ENCODE assay signal across 17 cellular contexts in genomic region chr11:2582436-2582931, GRCh38.
DNase-seq lines count a peak whose midpoint lies in the region; ATAC-seq and TF ChIP-seq lines count a peak whose summit lies in the region.
"Had no signal": no experiment of that assay in that cellular context is flagged by ENCODE, and none has a peak within 500 bp of the region (broad histone marks: within the 10 kb centered on the region; RNA-seq: fewer than 3 reads in every experiment).

No MANE protein-coding gene starts in this region.

- peak; percentile 14 for DNase-seq in activated T-cell treated with anti-CD3 and anti-CD28 coated beads, Interleukin-2, amount 50 U/mL, for 24 hours
- DNase-seq in activated T-cell treated with anti-CD3 and anti-CD28 coated beads, Interleukin-2, amount 50 U/mL, for 1 hour, result no peak
- DNase-seq in activated CD4-positive, alpha-beta memory T cell treated with anti-CD3 and anti-CD28 coated beads, Interleukin-2, amount 10 ng/mL, durations not matched to agents 7 days and 5 days, result peak; percentile 13
- DNase-seq in left colon, result peak; percentile 3 to 15
- peak; percentile 25 for DNase-seq in stomach
- no peak for DNase-seq in testis
- no peak for DNase-seq in GF-D8 (lab: John Stamatoyannopoulos, UW)
- DNase-seq: cerebellar nuclear complex, DMS 273 treated with DMSO at 0.1 percent for 48 hours, MV-4-11, NCI-H446 treated with DMSO at 0.1 percent for 48 hours, nephron progenitor cell, PC-9 had no signal

- no peaks in the 10 kb centered on the region for H3K4me1 Mint-ChIP-seq in activated T-cell treated with anti-CD3 and anti-CD28 coated beads, Interleukin-2, amount 50 U/mL, for 24 hours (ENCODE audit: low read depth)
- no peaks in the 10 kb centered on the region for H3K4me1 Mint-ChIP-seq in activated CD4-positive, alpha-beta memory T cell treated with anti-CD3 and anti-CD28 coated beads, Interleukin-2, amount 10 ng/mL, durations not matched to agents 7 days and 5 days
- H3K4me1 Mint-ChIP-seq: T-cell had no signal

- H3K27me3 ChIP-seq in stomach (no peaks in the 10 kb centered on the region), testis (no peaks in the 10 kb centered on the region)

- H3K36me3 Mint-ChIP-seq in activated T-cell treated with anti-CD3 and anti-CD28 coated beads, Interleukin-2, amount 50 U/mL, for 24 hours (ENCODE audit: low read depth), result peaks cover 3% of the 10 kb centered on the region
- H3K36me3 Mint-ChIP-seq in activated CD4-positive, alpha-beta memory T cell treated with anti-CD3 and anti-CD28 coated beads, Interleukin-2, amount 10 ng/mL, durations not matched to agents 7 days and 5 days (ENCODE audit: low read depth), result no peaks in the 10 kb centered on the region

- H3K27ac Mint-ChIP-seq in activated T-cell treated with anti-CD3 and anti-CD28 coated beads, Interleukin-2, amount 50 U/mL, for 24 hours, result no peak overlapping the region
- H3K27ac Mint-ChIP-seq in activated CD4-positive, alpha-beta memory T cell treated with anti-CD3 and anti-CD28 coated beads, Interleukin-2, amount 10 ng/mL, durations not matched to agents 7 days and 5 days, result no peak overlapping the region
- H3K27ac Mint-ChIP-seq: nephron progenitor cell, T-cell had no signal

- no peak overlapping the region for H3K4me3 ChIP-seq in stomach
- no peak overlapping the region for H3K4me3 ChIP-seq in testis
- H3K4me3 ChIP-seq: PC-9, smooth muscle cell had no signal

- H3K36me3 ChIP-seq in stomach, result peaks cover 0 to 18% (median 8%) of the 10 kb centered on the region in 4 donors
- H3K36me3 ChIP-seq in testis (ENCODE audit: low read depth, missing control alignments), result no peaks in the 10 kb centered on the region

- H3K4me3 Mint-ChIP-seq in activated T-cell treated with anti-CD3 and anti-CD28 coated beads, Interleukin-2, amount 50 U/mL, for 24 hours, result no peak overlapping the region
- H3K4me3 Mint-ChIP-seq in activated CD4-positive, alpha-beta memory T cell treated with anti-CD3 and anti-CD28 coated beads, Interleukin-2, amount 10 ng/mL, durations not matched to agents 7 days and 5 days, result no peak overlapping the region
- H3K4me3 Mint-ChIP-seq: nephron progenitor cell, T-cell had no signal

- H3K27ac ChIP-seq in stomach (no peak overlapping the region), testis (no peak overlapping the region)
- H3K27ac ChIP-seq: epithelial cell of prostate, PC-9 had no signal

- no peaks in the 10 kb centered on the region for H3K27me3 Mint-ChIP-seq in activated T-cell treated with anti-CD3 and anti-CD28 coated beads, Interleukin-2, amount 50 U/mL, for 24 hours
- H3K27me3 Mint-ChIP-seq in activated CD4-positive, alpha-beta memory T cell treated with anti-CD3 and anti-CD28 coated beads, Interleukin-2, amount 10 ng/mL, durations not matched to agents 7 days and 5 days, result no peaks in the 10 kb centered on the region
- H3K27me3 Mint-ChIP-seq: T-cell had no signal

- intact Hi-C loops in left colon (cut with DNase I, micrococcal nuclease) (no loop called here), stomach (cut with DNase I; ENCODE audit: low total_unique reads) (no loop called here), testis (cut with DNase I; ENCODE audit: low total_unique reads) (no loop called here)

- no peak for TF ChIP-seq CTCF in stomach (IDR thresholded peaks at IDR 0.05)
- TF ChIP-seq CTCF in testis (IDR thresholded peaks at IDR 0.05), result no peak

- H3K4me1 ChIP-seq in stomach (peaks cover 6 to 13% (median 12%) of the 10 kb centered on the region in 4 donors), testis (no peaks in the 10 kb centered on the region)

- whole genome bisulfite sequencing in stomach, 5 donors, result 78 to 98% (median 84%) methylated on average over 5 to 11 of the region's 11 CpGs
- WGBS in testis, 2 donors, result 84 to 94% methylated on average over 4 to 11 of the region's 11 CpGs

- ATAC-seq in left colon (no peak), HG02642 (IDR thresholded peaks at IDR 0.05; ENCODE audit: poor library complexity, unreplicated experiment) (no peak)
- ATAC-seq: T-cell had no signal

- CTCF ChIA-PET in activated CD4-positive, alpha-beta memory T cell treated with anti-CD3 and anti-CD28 coated beads, Interleukin-2, amount 10 ng/mL, durations not matched to agents 7 days and 5 days (lab: Charles Lee), result no interaction called here

- no peak for TF ChIP-seq EP300 in stomach (IDR thresholded peaks at IDR 0.05)

- no peaks in the 10 kb centered on the region for H3K9me3 Mint-ChIP-seq in activated T-cell treated with anti-CD3 and anti-CD28 coated beads, Interleukin-2, amount 50 U/mL, for 24 hours
- no peaks in the 10 kb centered on the region for H3K9me3 Mint-ChIP-seq in activated CD4-positive, alpha-beta memory T cell treated with anti-CD3 and anti-CD28 coated beads, Interleukin-2, amount 10 ng/mL, durations not matched to agents 7 days and 5 days
- H3K9me3 Mint-ChIP-seq: nephron progenitor cell, T-cell had no signal

- TF ChIP-seq POLR2A in stomach (IDR thresholded peaks at IDR 0.05) (no peak), testis (IDR thresholded peaks at IDR 0.05) (no peak)

- POLR2A ChIA-PET in activated CD4-positive, alpha-beta memory T cell treated with anti-CD3 and anti-CD28 coated beads, Interleukin-2, amount 10 ng/mL, durations not matched to agents 7 days and 5 days (lab: Charles Lee), result no interaction called here

- H3K9me3 ChIP-seq in stomach, result no peaks in the 10 kb centered on the region
- no peaks in the 10 kb centered on the region for H3K9me3 ChIP-seq in testis

Comparison
In these comparisons a context has a peak if more than half of its experiments do, and no peak if none do; other contexts are left out.
1. DNase-seq: peak in activated T-cell treated with anti-CD3 and anti-CD28 coated beads, Interleukin-2, amount 50 U/mL, for 24 hours (single experiment), activated CD4-positive, alpha-beta memory T cell treated with anti-CD3 and anti-CD28 coated beads, Interleukin-2, amount 10 ng/mL, durations not matched to agents 7 days and 5 days (single experiment), left colon (2 of 2) and stomach (single experiment); none in activated T-cell treated with anti-CD3 and anti-CD28 coated beads, Interleukin-2, amount 50 U/mL, for 1 hour (single experiment), testis (single experiment) and GF-D8 (single experiment).